ENCODE assay signal across 10 cellular contexts in the genomic region with DNA sequence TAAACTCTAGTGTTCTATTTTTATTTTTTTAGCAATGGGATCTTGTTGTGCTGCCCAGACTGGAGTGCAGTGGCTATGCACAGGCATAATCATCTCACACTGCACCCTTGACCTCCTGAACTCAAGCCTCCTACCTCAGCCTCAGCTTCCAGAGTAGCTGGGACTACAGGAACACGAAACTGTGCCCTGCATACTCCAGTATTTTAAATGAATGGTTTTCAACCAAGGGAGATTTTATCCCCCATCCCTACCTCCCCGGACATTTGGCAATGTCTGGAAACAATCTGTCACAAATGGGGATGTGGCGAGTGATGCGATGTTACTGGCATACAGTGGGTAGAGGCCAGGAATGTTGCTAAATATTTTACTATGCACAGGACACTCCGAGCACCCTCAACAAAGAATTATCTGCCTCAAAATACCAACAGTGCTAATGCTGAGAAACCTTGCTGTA. TPM values are rescaled to one million over a fixed set of nuclear protein-coding genes. Genes with fewer than 3 reads are reported as not detected.
DNase-seq lines count a peak whose midpoint lies in the region; ATAC-seq, FAIRE-seq and TF ChIP-seq lines count a peak whose summit lies in the region.
"Had no signal": no experiment of that assay in that cellular context is flagged by ENCODE, and none has a peak within 500 bp of the region (broad histone marks: within the 10 kb centered on the region; RNA-seq: fewer than 3 reads in every experiment).

No MANE protein-coding gene starts in this region.

- CTCF ChIA-PET in activated CD4-positive, alpha-beta T cell treated with anti-CD3 and anti-CD28 coated beads, Interleukin-2, amount 10 ng/mL, durations not matched to agents 7 days and 5 days (lab: Charles Lee), result interaction anchor here (1.3 to 1.7 kb wide), 2 partner anchors 9 to 25 kb away, joined by 4 to 5 read pairs; no protein-coding TSS in a partner anchor

- H3K36me3 Mint-ChIP-seq in activated CD4-positive, alpha-beta T cell treated with anti-CD3 and anti-CD28 coated beads, Interleukin-2, amount 10 ng/mL, durations not matched to agents 7 days and 5 days (ENCODE audit: low read depth), result peaks cover 26% of the 10 kb centered on the region
- H3K36me3 Mint-ChIP-seq in progenitor cell of endocrine pancreas (ENCODE audit: insufficient read depth), result peaks cover 22% of the 10 kb centered on the region

- peak overlapping the region; percentile 73 for H3K27ac Mint-ChIP-seq in activated CD4-positive, alpha-beta T cell treated with anti-CD3 and anti-CD28 coated beads, Interleukin-2, amount 10 ng/mL, durations not matched to agents 7 days and 5 days
- no peak overlapping the region for H3K27ac Mint-ChIP-seq in progenitor cell of endocrine pancreas

- peaks cover 52% of the 10 kb centered on the region for H3K4me1 Mint-ChIP-seq in activated CD4-positive, alpha-beta T cell treated with anti-CD3 and anti-CD28 coated beads, Interleukin-2, amount 10 ng/mL, durations not matched to agents 7 days and 5 days
- H3K4me1 Mint-ChIP-seq in progenitor cell of endocrine pancreas (ENCODE audit: low read depth), result peaks cover 36% of the 10 kb centered on the region

- no peak for FAIRE-seq in RCC 7860 (lab: Jason Lieb, UNC)

- peak overlapping the region; percentile 85 for H3K4me3 ChIP-seq in thoracic aorta

- ATAC-seq in thoracic aorta (ENCODE audit: insufficient number of reproducible peaks, low FRiP score, low read depth) (no peak), HG02678 (IDR thresholded peaks at IDR 0.05; ENCODE audit: unreplicated experiment) (no peak)

- POLR2A ChIA-PET in activated CD4-positive, alpha-beta T cell treated with anti-CD3 and anti-CD28 coated beads, Interleukin-2, amount 10 ng/mL, durations not matched to agents 7 days and 5 days (lab: Charles Lee), result no interaction called here

- no peaks in the 10 kb centered on the region for H3K9me3 Mint-ChIP-seq in activated CD4-positive, alpha-beta T cell treated with anti-CD3 and anti-CD28 coated beads, Interleukin-2, amount 10 ng/mL, durations not matched to agents 7 days and 5 days
- H3K9me3 Mint-ChIP-seq in progenitor cell of endocrine pancreas (ENCODE audit: low read depth), result no peaks in the 10 kb centered on the region

- H3K27me3 ChIP-seq in thoracic aorta (replicated peaks; ENCODE audit: insufficient read depth), result no peaks in the 10 kb centered on the region

- peaks cover 17% of the 10 kb centered on the region for H3K36me3 ChIP-seq in thoracic aorta

- peaks cover 31 to 36% of the 10 kb centered on the region in 2 donors for H3K4me1 ChIP-seq in thoracic aorta (ENCODE audit: control insufficient read depth in 1 of 2, low read depth in 2 of 2)

- H3K27me3 Mint-ChIP-seq in activated CD4-positive, alpha-beta T cell treated with anti-CD3 and anti-CD28 coated beads, Interleukin-2, amount 10 ng/mL, durations not matched to agents 7 days and 5 days, result no peaks in the 10 kb centered on the region
- no peaks in the 10 kb centered on the region for H3K27me3 Mint-ChIP-seq in progenitor cell of endocrine pancreas

- no peak overlapping the region for H3K4me3 Mint-ChIP-seq in activated CD4-positive, alpha-beta T cell treated with anti-CD3 and anti-CD28 coated beads, Interleukin-2, amount 10 ng/mL, durations not matched to agents 7 days and 5 days
- H3K4me3 Mint-ChIP-seq in progenitor cell of endocrine pancreas (ENCODE audit: low read depth), result no peak overlapping the region

- H3K27ac ChIP-seq in thoracic aorta, result peak overlapping the region; percentile 87 to 96

- TF ChIP-seq CTCF in thoracic aorta (IDR thresholded peaks at IDR 0.05) (no peak), progenitor cell of endocrine pancreas (IDR thresholded peaks at IDR 0.05; ENCODE audit: unreplicated experiment) (no peak)

- DNase-seq in activated CD4-positive, alpha-beta T cell treated with anti-CD3 and anti-CD28 coated beads, Interleukin-2, amount 10 ng/mL, durations not matched to agents 7 days and 5 days, result no peak
- no peak for DNase-seq in activated CD4-positive, alpha-beta T cell treated with anti-CD3 and anti-CD28 coated beads, Interleukin-2, amount 50 U/mL, for 1 hour
- peak; percentile 39 for DNase-seq in RCC 7860 (ENCODE audit: low spot score)
- DNase-seq in glomerular visceral epithelial cell (ENCODE audit: extremely low spot score), result peak; percentile 53
- DNase-seq in thoracic aorta (ENCODE audit: low spot score), result no peak
- no peak for DNase-seq in progenitor cell of endocrine pancreas (ENCODE audit: low spot score, unreplicated experiment)
- no peak for DNase-seq in epidermal melanocyte (ENCODE audit: insufficient read length, low spot score)
- DNase-seq: activated CD4-positive, alpha-beta T cell treated with anti-CD3 and anti-CD28 coated beads for 1 hour; Calu3 had no signal

- H3K9me3 ChIP-seq in thoracic aorta, result no peaks in the 10 kb centered on the region

RNA-seq across cellular contexts. Expression of gene CBX5, which starts 2.1 kb away (rescaled TPM):
- total RNA-seq in activated CD4-positive, alpha-beta T cell treated with anti-CD3 and anti-CD28 coated beads, Interleukin-2, amount 10 ng/mL, durations not matched to agents 7 days and 5 days, result 100 to 1,000 TPM; 145 to 170 TPM
- total RNA-seq in thoracic aorta (10 to 100 TPM; 37.6 to 52.7 TPM), progenitor cell of endocrine pancreas (261 and 271 TPM in 2 replicates)

RNA-seq across cellular contexts. Expression of gene HNRNPA1, which starts 2.7 kb away (rescaled TPM):
- total RNA-seq in activated CD4-positive, alpha-beta T cell treated with anti-CD3 and anti-CD28 coated beads, Interleukin-2, amount 10 ng/mL, durations not matched to agents 7 days and 5 days, result 1,000 to 10,000 TPM; 1,432 to 1,554 TPM
- total RNA-seq in thoracic aorta (100 to 1,000 TPM; 219 to 695 TPM), progenitor cell of endocrine pancreas (2,514 and 2,551 TPM in 2 replicates)

RNA-seq across cellular contexts. Expression of gene NFE2, which starts 23.0 kb away (rescaled TPM):
- not detected for total RNA-seq in activated CD4-positive, alpha-beta T cell treated with anti-CD3 and anti-CD28 coated beads, Interleukin-2, amount 10 ng/mL, durations not matched to agents 7 days and 5 days
- total RNA-seq in thoracic aorta, result 1 to 10 TPM in 1 of 2 donors, not detected in 1; 1.8 TPM
- 17.2 and 17.9 TPM in 2 replicates for total RNA-seq in progenitor cell of endocrine pancreas

RNA-seq across cellular contexts. Expression of gene COPZ1, which starts 47.1 kb away (rescaled TPM):
- 100 to 1,000 TPM; 113 to 124 TPM for total RNA-seq in activated CD4-positive, alpha-beta T cell treated with anti-CD3 and anti-CD28 coated beads, Interleukin-2, amount 10 ng/mL, durations not matched to agents 7 days and 5 days
- total RNA-seq in thoracic aorta, result 10 to 100 TPM; 38.7 to 59.4 TPM
- 165 and 173 TPM in 2 replicates for total RNA-seq in progenitor cell of endocrine pancreas

Comparison
In these comparisons a context has a peak if more than half of its experiments do, and no peak if none do; other contexts are left out.
1. DNase-seq: peak in RCC 7860 (single experiment) and glomerular visceral epithelial cell (single experiment); none in activated CD4-positive, alpha-beta T cell treated with anti-CD3 and anti-CD28 coated beads, Interleukin-2, amount 10 ng/mL, durations not matched to agents 7 days and 5 days (single experiment), activated CD4-positive, alpha-beta T cell treated with anti-CD3 and anti-CD28 coated beads, Interleukin-2, amount 50 U/mL, for 1 hour (single experiment), thoracic aorta (single experiment), progenitor cell of endocrine pancreas (single experiment) and epidermal melanocyte (single experiment).